12 cellular contexts compared by ENCODE assay signal in genomic region chr14:74515891-74516412, GRCh38.
"Had no signal": no experiment of that assay in that cellular context is flagged by ENCODE, and none has a peak within 500 bp of the region (broad histone marks: within the 10 kb centered on the region; RNA-seq: fewer than 3 reads in every experiment).

No MANE protein-coding gene starts in this region.

- DNase-seq: activated CD4-positive, alpha-beta T cell treated with anti-CD3 and anti-CD28 coated beads, Interleukin-2, amount 10 ng/mL, durations not matched to agents 24 days and 14 days; activated CD8-positive, alpha-beta T cell treated with anti-CD3 and anti-CD28 coated beads for 36 hours; activated naive CD4-positive, alpha-beta T cell; activated naive CD8-positive, alpha-beta T cell treated with anti-CD3 and anti-CD28 coated beads, Interleukin-2, amount 10 ng/mL, durations not matched to agents 7 days and 5 days; activated T-cell treated with anti-CD3 and anti-CD28 coated beads, Interleukin-2, amount 50 U/mL, for 1 hour; amygdala; left lung; naive thymus-derived CD8-positive, alpha-beta T cell; stimulated activated CD4-positive, alpha-beta T cell treated with anti-CD3 and anti-CD28 coated beads, Interleukin-2, amount 100 ng/mL, for 24 hours had no signal

- H3K9me3 ChIP-seq: left lung, suprapubic skin had no signal

- ATAC-seq: activated CD8-positive, alpha-beta T cell treated with anti-CD3 and anti-CD28 coated beads for 36 hours; activated T-helper 17 cell treated with anti-CD3 and anti-CD28 coated beads, Interleukin-2, amount 50 U/mL, for 72 hours; left lung; naive thymus-derived CD8-positive, alpha-beta T cell had no signal

- H3K36me3 ChIP-seq: left lung had no signal

- H3K27me3 ChIP-seq: left lung, suprapubic skin had no signal

- H3K4me3 ChIP-seq: coronary artery, left lung, suprapubic skin had no signal

- H3K27ac ChIP-seq: suprapubic skin had no signal
